In the genomic region with DNA sequence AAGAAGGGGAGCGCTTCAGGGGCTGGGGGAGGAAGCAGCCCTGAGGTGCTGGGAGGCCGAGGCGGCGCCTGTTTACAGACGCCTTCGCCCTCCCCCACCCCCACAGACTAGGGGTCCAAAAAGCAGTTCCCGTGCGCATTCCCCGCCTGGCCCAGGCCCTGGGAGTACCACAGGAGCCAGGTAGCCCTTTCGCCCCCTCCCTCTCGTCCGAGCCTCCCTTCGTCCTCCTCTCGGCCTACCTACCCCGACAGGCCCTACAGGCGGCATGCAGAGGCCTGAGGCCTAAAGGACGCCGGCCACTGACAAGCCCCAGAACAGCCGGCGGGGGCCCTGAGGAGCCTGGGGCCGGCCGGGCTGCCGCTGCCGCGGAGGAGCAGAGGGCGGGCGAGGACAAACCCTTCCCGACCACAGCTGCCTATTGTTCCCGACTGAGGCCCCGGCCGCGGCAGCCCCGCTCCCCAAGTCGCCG, we compare ENCODE assay signal across 8 cellular contexts. TPM values are rescaled to one million over a fixed set of nuclear protein-coding genes. Genes with fewer than 3 reads are reported as not detected.
DNase-seq lines count a peak whose midpoint lies in the region; ATAC-seq and TF ChIP-seq lines count a peak whose summit lies in the region.

No MANE protein-coding gene starts in this region.

- H3K27ac Mint-ChIP-seq in activated naive CD8-positive, alpha-beta T cell = peak overlapping the region; percentile 94

- peak overlapping the region; percentile 100 for H3K4me2 ChIP-seq in PC-3 (ENCODE audit: low read length)

- no peak for TF ChIP-seq POLR2A in ovary (IDR thresholded peaks at IDR 0.05)

- no peaks in the 10 kb centered on the region for H3K9me2 ChIP-seq in PC-3 (replicated peaks; ENCODE audit: low read length)

- H2AFZ ChIP-seq in PC-3 (ENCODE audit: low read length) = peak overlapping the region; percentile 77

- WGBS in ovary, 3 donors = 0 to 2% (median 0%) methylated on average over 11 to 35 of the region's 35 CpGs
- 0 to 1% methylated on average over 28 to 35 of the region's 35 CpGs for WGBS in aorta, 2 donors

- TF ChIP-seq EP300 in ovary (IDR thresholded peaks at IDR 0.05) = no peak

- intact Hi-C loops in PC-3 (cut with micrococcal nuclease) = loop anchor here (10.0 kb wide), 1 partner anchor 53 kb away; no protein-coding TSS in a partner anchor
- intact Hi-C loops in ovary (cut with DNase I) = no loop called here
- intact Hi-C loops in aorta (cut with DNase I) = loop anchor here in 1 of 2 donors (5.0 to 10.0 kb wide), 3 partner anchors 136 to 173 kb away; partner anchors contain the start of genes GAS5, RABGAP1L and ZBTB37

- no peaks in the 10 kb centered on the region for H3K9me3 ChIP-seq in PC-3 (ENCODE audit: low read length)
- H3K9me3 ChIP-seq in cardiac muscle cell (ENCODE audit: low read depth) = no peaks in the 10 kb centered on the region
- no peaks in the 10 kb centered on the region for H3K9me3 ChIP-seq in ovary
- H3K9me3 ChIP-seq in aorta (ENCODE audit: control insufficient read depth, low read length) = no peaks in the 10 kb centered on the region

- TF ChIP-seq CTCF in AG10803 (conservative IDR thresholded peaks at IDR 0.05; ENCODE audit: low read length) = no peak
- TF ChIP-seq CTCF in PC-3 (conservative IDR thresholded peaks at IDR 0.05; ENCODE audit: low read depth, low read length) = no peak
- no peak for TF ChIP-seq CTCF in cardiac muscle cell (IDR thresholded peaks at IDR 0.05; ENCODE audit: low read depth, low read length)
- no peak for TF ChIP-seq CTCF in ovary (IDR thresholded peaks at IDR 0.05)

- CTCF ChIA-PET in PC-3 (lab: Charles Lee) = no interaction called here

- H3K4me1 ChIP-seq in PC-3 (ENCODE audit: insufficient read depth, low read length) (peaks cover 27% of the 10 kb centered on the region), cardiac muscle cell (ENCODE audit: low read depth) (peaks cover 21% of the 10 kb centered on the region), ovary (ENCODE audit: insufficient read depth) (peaks cover 2% of the 10 kb centered on the region), aorta (ENCODE audit: control insufficient read depth in 1 of 2, insufficient read depth in 2 of 2, low read length in 2 of 2) (peaks cover 2 to 6% of the 10 kb centered on the region in 2 donors)

- H3K27ac ChIP-seq in PC-3 (ENCODE audit: low read length) (no peak overlapping the region), cardiac muscle cell (peak overlapping the region; percentile 94), ovary (peak overlapping the region; percentile 87 to 88), aorta (ENCODE audit: low read depth in 1 of 2, low read length in 2 of 2) (peak overlapping the region; percentile 46 to 79)

- H3K79me2 ChIP-seq in PC-3 (ENCODE audit: low read length) = peaks cover 55% of the 10 kb centered on the region

- peak; percentile 33 for ATAC-seq in GM18868 (IDR thresholded peaks at IDR 0.05; ENCODE audit: unreplicated experiment)
- peak; percentile 37 for ATAC-seq in HG03097 (IDR thresholded peaks at IDR 0.05; ENCODE audit: low FRiP score, unreplicated experiment)
- ATAC-seq in PC-3 = peak; percentile 27
- peak; percentile 83 for ATAC-seq in aorta (ENCODE audit: low FRiP score)

- no peaks in the 10 kb centered on the region for H3K36me3 ChIP-seq in PC-3 (ENCODE audit: low read depth, low read length)
- H3K36me3 ChIP-seq in cardiac muscle cell = no peaks in the 10 kb centered on the region
- no peaks in the 10 kb centered on the region for H3K36me3 ChIP-seq in ovary
- no peaks in the 10 kb centered on the region for H3K36me3 ChIP-seq in aorta (ENCODE audit: control insufficient read depth in 1 of 2, insufficient read depth in 2 of 2, low read length in 1 of 2)

- no peaks in the 10 kb centered on the region for H3K36me3 Mint-ChIP-seq in activated naive CD8-positive, alpha-beta T cell

- peaks cover 55% of the 10 kb centered on the region for H3K4me1 Mint-ChIP-seq in activated naive CD8-positive, alpha-beta T cell (ENCODE audit: low read depth)

- no peaks in the 10 kb centered on the region for H3K27me3 Mint-ChIP-seq in activated naive CD8-positive, alpha-beta T cell

- POLR2A ChIA-PET in PC-3 (lab: Charles Lee; ENCODE audit: unreplicated experiment) = no interaction called here

- no peaks in the 10 kb centered on the region for H3K9me3 Mint-ChIP-seq in activated naive CD8-positive, alpha-beta T cell (ENCODE audit: low read depth)

- H4K20me1 ChIP-seq in PC-3 (ENCODE audit: low read length) = peaks cover 21% of the 10 kb centered on the region

- DNase-seq in AG10803 (ENCODE audit: low read depth) = peak; percentile 55
- peak; percentile 4 for DNase-seq in PC-3
- peak in 1 of 2 donors; percentile 64 for DNase-seq in cardiac muscle cell (ENCODE audit: low read depth in 1 of 2, low spot score in 1 of 2)
- DNase-seq in ovary = peak; percentile 50 to 70 (median 58)
- peak; percentile 63 to 82 for DNase-seq in aorta

- peak overlapping the region; percentile 91 for H3K4me3 ChIP-seq in AG10803 (ENCODE audit: low read length)
- peak overlapping the region; percentile 85 for H3K4me3 ChIP-seq in PC-3 (ENCODE audit: low read length)
- peak overlapping the region; percentile 53 for H3K4me3 ChIP-seq in cardiac muscle cell
- H3K4me3 ChIP-seq in ovary = peak overlapping the region; percentile 99
- H3K4me3 ChIP-seq in aorta (ENCODE audit: low read length in 2 of 2) = peak overlapping the region; percentile 66 to 85

- H3K4me3 Mint-ChIP-seq in activated naive CD8-positive, alpha-beta T cell = peak overlapping the region; percentile 98

- no peaks in the 10 kb centered on the region for H3K27me3 ChIP-seq in PC-3 (ENCODE audit: low read length)
- H3K27me3 ChIP-seq in cardiac muscle cell = no peaks in the 10 kb centered on the region
- no peaks in the 10 kb centered on the region for H3K27me3 ChIP-seq in ovary
- H3K27me3 ChIP-seq in aorta (ENCODE audit: control insufficient read depth in 1 of 2, insufficient read depth in 2 of 2, low read length in 1 of 2) = no peaks in the 10 kb centered on the region

- BruUV-seq in PC-3 (replicated peaks; lab: Mats Ljungman, UMichigan) = no TSS peak

- no peaks in the 10 kb centered on the region for H3F3A ChIP-seq in PC-3 (ENCODE audit: low read length, unreplicated experiment)

- peak overlapping the region; percentile 85 for H3K9ac ChIP-seq in PC-3 (ENCODE audit: low read length)

RNA-seq across cellular contexts. Expression of gene RC3H1, which starts 0.5 kb away (rescaled TPM):
- total RNA-seq in PC-3 (2014; rRNA removed) (7.5 and 10.5 TPM in 2 replicates), cardiac muscle cell (17.6 and 28.1 TPM in 2 replicates), ovary (10 to 100 TPM; 16.4 to 33.8 (median 31.6) TPM), aorta (10 to 100 TPM; 33.9 to 51.7 TPM)
- polyA plus RNA-seq in cardiac muscle cell (7.7 and 8.9 TPM in 2 replicates), ovary (1 to 10 TPM; 4.6 to 5.9 TPM), aorta (1 to 10 TPM; 4.5 to 5.4 TPM)

Comparison
In these comparisons a context has a peak if more than half of its experiments do, and no peak if none do; other contexts are left out.
1. ATAC-seq: peak in every context shown above with its lines; median percentile 83 in aorta; 37 in HG03097; 33 in GM18868; 27 in PC-3.